1 cellular context compared by ENCODE assay signal in the genomic region with DNA sequence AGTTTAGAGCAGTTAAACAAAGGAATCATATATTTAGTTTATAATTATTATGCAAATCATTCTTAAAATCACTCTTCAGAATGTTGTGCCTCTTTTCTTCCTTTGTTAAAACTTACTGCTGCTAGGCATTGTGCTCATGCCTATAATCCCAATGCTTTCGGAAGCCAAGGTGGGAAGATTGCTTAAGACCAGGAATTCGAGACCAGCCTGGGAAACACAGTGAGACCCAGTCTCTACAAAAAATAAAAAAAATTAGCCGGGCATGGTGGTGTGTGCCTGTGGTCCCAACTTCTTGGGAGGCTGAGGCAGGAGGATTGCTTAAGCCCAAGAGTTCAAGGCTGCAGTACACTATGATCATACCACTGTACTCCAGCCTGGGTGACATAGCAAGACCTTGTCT.
A peak's percentile ranks its signal among the peaks of the same experiment; 100 is the strongest.
TF ChIP-seq lines count a peak whose summit lies in the region.

No MANE protein-coding gene starts in this region.

TF ChIP-seq in HepG2, 621 proteins besides CTCF, POLR2A, EP300 and RAD21 (continued from another document and continues in another):
- TF ChIP-seq, protein P1, sequence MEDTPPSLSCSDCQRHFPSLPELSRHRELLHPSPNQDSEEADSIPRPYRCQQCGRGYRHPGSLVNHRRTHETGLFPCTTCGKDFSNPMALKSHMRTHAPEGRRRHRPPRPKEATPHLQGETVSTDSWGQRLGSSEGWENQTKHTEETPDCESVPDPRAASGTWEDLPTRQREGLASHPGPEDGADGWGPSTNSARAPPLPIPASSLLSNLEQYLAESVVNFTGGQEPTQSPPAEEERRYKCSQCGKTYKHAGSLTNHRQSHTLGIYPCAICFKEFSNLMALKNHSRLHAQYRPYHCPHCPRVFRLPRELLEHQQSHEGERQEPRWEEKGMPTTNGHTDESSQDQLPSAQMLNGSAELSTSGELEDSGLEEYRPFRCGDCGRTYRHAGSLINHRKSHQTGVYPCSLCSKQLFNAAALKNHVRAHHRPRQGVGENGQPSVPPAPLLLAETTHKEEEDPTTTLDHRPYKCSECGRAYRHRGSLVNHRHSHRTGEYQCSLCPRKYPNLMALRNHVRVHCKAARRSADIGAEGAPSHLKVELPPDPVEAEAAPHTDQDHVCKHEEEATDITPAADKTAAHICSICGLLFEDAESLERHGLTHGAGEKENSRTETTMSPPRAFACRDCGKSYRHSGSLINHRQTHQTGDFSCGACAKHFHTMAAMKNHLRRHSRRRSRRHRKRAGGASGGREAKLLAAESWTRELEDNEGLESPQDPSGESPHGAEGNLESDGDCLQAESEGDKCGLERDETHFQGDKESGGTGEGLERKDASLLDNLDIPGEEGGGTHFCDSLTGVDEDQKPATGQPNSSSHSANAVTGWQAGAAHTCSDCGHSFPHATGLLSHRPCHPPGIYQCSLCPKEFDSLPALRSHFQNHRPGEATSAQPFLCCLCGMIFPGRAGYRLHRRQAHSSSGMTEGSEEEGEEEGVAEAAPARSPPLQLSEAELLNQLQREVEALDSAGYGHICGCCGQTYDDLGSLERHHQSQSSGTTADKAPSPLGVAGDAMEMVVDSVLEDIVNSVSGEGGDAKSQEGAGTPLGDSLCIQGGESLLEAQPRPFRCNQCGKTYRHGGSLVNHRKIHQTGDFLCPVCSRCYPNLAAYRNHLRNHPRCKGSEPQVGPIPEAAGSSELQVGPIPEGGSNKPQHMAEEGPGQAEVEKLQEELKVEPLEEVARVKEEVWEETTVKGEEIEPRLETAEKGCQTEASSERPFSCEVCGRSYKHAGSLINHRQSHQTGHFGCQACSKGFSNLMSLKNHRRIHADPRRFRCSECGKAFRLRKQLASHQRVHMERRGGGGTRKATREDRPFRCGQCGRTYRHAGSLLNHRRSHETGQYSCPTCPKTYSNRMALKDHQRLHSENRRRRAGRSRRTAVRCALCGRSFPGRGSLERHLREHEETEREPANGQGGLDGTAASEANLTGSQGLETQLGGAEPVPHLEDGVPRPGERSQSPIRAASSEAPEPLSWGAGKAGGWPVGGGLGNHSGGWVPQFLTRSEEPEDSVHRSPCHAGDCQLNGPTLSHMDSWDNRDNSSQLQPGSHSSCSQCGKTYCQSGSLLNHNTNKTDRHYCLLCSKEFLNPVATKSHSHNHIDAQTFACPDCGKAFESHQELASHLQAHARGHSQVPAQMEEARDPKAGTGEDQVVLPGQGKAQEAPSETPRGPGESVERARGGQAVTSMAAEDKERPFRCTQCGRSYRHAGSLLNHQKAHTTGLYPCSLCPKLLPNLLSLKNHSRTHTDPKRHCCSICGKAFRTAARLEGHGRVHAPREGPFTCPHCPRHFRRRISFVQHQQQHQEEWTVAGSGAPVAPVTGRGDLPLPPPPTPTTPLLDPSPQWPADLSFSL (CRISPR knock-in tag; IDR thresholded peaks at IDR 0.05) = no peak
- TF ChIP-seq ARNT (IDR thresholded peaks at IDR 0.05) (no peak), PHB2 (IDR thresholded peaks at IDR 0.05; ENCODE audit: partially characterized antibody) (no peak), KDM2A (CRISPR knock-in tag; IDR thresholded peaks at IDR 0.05; ENCODE audit: borderline replicate concordance, low read depth) (no peak), ZNF496 (CRISPR knock-in tag; IDR thresholded peaks at IDR 0.05; ENCODE audit: insufficient replicate concordance) (no peak), SATB2 (CRISPR knock-in tag; IDR thresholded peaks at IDR 0.05) (no peak), GTF3A (CRISPR knock-in tag; conservative IDR thresholded peaks at IDR 0.05) (no peak), HOXD1 (CRISPR knock-in tag; IDR thresholded peaks at IDR 0.05) (no peak), ZMYM3 (CRISPR knock-in tag; IDR thresholded peaks at IDR 0.05) (peak; percentile 57; the same call in 1 of the 2 replicates), ZNF629 (CRISPR knock-in tag; conservative IDR thresholded peaks at IDR 0.05) (no peak), GABPB1 (CRISPR knock-in tag; IDR thresholded peaks at IDR 0.05) (0 out of 2 replicates have a peak, but pooled peaks have one; percentile 14), ISX (CRISPR knock-in tag; conservative IDR thresholded peaks at IDR 0.05) (no peak), DNMT1 (CRISPR knock-in tag; IDR thresholded peaks at IDR 0.05) (no peak), ZFP82 (CRISPR knock-in tag; IDR thresholded peaks at IDR 0.05; ENCODE audit: borderline replicate concordance) (no peak), ARHGAP35 (CRISPR knock-in tag; IDR thresholded peaks at IDR 0.05; ENCODE audit: borderline replicate concordance) (no peak), ZNF782 (CRISPR knock-in tag; IDR thresholded peaks at IDR 0.05; ENCODE audit: borderline replicate concordance) (no peak), ZNF816 (CRISPR knock-in tag; IDR thresholded peaks at IDR 0.05; ENCODE audit: borderline replicate concordance) (no peak), ZFP90 (CRISPR knock-in tag; IDR thresholded peaks at IDR 0.05; ENCODE audit: borderline replicate concordance) (no peak), ZNF143 (CRISPR knock-in tag; IDR thresholded peaks at IDR 0.05) (no peak), ZBTB7B (CRISPR knock-in tag; IDR thresholded peaks at IDR 0.05) (no peak), ATF4 (CRISPR knock-in tag; IDR thresholded peaks at IDR 0.05) (0 out of 4 replicates have a peak, but pooled peaks of 1 of the 2 experiments have one; percentile 14), KLF11 (CRISPR knock-in tag; IDR thresholded peaks at IDR 0.05) (no peak), NFKBIZ (CRISPR knock-in tag; IDR thresholded peaks at IDR 0.05) (no peak), SALL1 (CRISPR knock-in tag; IDR thresholded peaks at IDR 0.05) (peak; percentile 61), ZBTB7A (CRISPR knock-in tag; IDR thresholded peaks at IDR 0.05) (no peak), TBX2 (CRISPR knock-in tag; IDR thresholded peaks at IDR 0.05; ENCODE audit: borderline replicate concordance) (0 out of 2 replicates have a peak, but pooled peaks have one; percentile 26), SNRNP70 (IDR thresholded peaks at IDR 0.05; ENCODE audit: low read depth, low read length) (no peak), TBX3 (IDR thresholded peaks at IDR 0.05; ENCODE audit: borderline replicate concordance) (peak; percentile 47; the same call in 1 of the 2 replicates), FOXA3 (CRISPR knock-in tag; IDR thresholded peaks at IDR 0.05) (0 out of 2 replicates have a peak, but pooled peaks have one; percentile 23), ZSCAN9 (CRISPR knock-in tag; IDR thresholded peaks at IDR 0.05; ENCODE audit: borderline replicate concordance) (no peak), ZNF33A (CRISPR knock-in tag; IDR thresholded peaks at IDR 0.05; ENCODE audit: borderline replicate concordance) (no peak), ZFP36L2 (CRISPR knock-in tag; IDR thresholded peaks at IDR 0.05) (no peak), HNRNPL (IDR thresholded peaks at IDR 0.05; ENCODE audit: low read depth, low read length) (no peak), ZNF770 (CRISPR knock-in tag; IDR thresholded peaks at IDR 0.05) (peak; percentile 97), KAT7 (CRISPR knock-in tag; IDR thresholded peaks at IDR 0.05; ENCODE audit: borderline replicate concordance) (0 out of 2 replicates have a peak, but pooled peaks have one; percentile 46), ZNF772 (CRISPR knock-in tag; IDR thresholded peaks at IDR 0.05) (no peak), SUZ12 (IDR thresholded peaks at IDR 0.05; ENCODE audit: low read depth, low read length) (no peak)
- TF ChIP-seq, protein P2, sequence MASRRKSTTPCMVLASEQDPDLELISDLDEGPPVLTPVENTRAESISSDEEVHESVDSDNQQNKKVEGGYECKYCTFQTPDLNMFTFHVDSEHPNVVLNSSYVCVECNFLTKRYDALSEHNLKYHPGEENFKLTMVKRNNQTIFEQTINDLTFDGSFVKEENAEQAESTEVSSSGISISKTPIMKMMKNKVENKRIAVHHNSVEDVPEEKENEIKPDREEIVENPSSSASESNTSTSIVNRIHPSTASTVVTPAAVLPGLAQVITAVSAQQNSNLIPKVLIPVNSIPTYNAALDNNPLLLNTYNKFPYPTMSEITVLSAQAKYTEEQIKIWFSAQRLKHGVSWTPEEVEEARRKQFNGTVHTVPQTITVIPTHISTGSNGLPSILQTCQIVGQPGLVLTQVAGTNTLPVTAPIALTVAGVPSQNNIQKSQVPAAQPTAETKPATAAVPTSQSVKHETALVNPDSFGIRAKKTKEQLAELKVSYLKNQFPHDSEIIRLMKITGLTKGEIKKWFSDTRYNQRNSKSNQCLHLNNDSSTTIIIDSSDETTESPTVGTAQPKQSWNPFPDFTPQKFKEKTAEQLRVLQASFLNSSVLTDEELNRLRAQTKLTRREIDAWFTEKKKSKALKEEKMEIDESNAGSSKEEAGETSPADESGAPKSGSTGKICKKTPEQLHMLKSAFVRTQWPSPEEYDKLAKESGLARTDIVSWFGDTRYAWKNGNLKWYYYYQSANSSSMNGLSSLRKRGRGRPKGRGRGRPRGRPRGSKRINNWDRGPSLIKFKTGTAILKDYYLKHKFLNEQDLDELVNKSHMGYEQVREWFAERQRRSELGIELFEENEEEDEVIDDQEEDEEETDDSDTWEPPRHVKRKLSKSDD (CRISPR knock-in tag; IDR thresholded peaks at IDR 0.05; ENCODE audit: low read depth) = no peak
- TF ChIP-seq, protein P3, sequence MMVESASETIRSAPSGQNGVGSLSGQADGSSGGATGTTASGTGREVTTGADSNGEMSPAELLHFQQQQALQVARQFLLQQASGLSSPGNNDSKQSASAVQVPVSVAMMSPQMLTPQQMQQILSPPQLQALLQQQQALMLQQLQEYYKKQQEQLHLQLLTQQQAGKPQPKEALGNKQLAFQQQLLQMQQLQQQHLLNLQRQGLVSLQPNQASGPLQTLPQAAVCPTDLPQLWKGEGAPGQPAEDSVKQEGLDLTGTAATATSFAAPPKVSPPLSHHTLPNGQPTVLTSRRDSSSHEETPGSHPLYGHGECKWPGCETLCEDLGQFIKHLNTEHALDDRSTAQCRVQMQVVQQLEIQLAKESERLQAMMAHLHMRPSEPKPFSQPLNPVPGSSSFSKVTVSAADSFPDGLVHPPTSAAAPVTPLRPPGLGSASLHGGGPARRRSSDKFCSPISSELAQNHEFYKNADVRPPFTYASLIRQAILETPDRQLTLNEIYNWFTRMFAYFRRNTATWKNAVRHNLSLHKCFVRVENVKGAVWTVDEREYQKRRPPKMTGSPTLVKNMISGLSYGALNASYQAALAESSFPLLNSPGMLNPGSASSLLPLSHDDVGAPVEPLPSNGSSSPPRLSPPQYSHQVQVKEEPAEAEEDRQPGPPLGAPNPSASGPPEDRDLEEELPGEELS (CRISPR knock-in tag; IDR thresholded peaks at IDR 0.05) = peak; percentile 10; the same call in 1 of the 2 replicates
- TF ChIP-seq, protein P4, sequence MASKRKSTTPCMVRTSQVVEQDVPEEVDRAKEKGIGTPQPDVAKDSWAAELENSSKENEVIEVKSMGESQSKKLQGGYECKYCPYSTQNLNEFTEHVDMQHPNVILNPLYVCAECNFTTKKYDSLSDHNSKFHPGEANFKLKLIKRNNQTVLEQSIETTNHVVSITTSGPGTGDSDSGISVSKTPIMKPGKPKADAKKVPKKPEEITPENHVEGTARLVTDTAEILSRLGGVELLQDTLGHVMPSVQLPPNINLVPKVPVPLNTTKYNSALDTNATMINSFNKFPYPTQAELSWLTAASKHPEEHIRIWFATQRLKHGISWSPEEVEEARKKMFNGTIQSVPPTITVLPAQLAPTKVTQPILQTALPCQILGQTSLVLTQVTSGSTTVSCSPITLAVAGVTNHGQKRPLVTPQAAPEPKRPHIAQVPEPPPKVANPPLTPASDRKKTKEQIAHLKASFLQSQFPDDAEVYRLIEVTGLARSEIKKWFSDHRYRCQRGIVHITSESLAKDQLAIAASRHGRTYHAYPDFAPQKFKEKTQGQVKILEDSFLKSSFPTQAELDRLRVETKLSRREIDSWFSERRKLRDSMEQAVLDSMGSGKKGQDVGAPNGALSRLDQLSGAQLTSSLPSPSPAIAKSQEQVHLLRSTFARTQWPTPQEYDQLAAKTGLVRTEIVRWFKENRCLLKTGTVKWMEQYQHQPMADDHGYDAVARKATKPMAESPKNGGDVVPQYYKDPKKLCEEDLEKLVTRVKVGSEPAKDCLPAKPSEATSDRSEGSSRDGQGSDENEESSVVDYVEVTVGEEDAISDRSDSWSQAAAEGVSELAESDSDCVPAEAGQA (IDR thresholded peaks at IDR 0.05; ENCODE audit: low read depth) = no peak
- TF ChIP-seq, protein P4 (CRISPR knock-in tag; IDR thresholded peaks at IDR 0.05; ENCODE audit: borderline replicate concordance) = no peak
- TF ChIP-seq, protein P5, sequence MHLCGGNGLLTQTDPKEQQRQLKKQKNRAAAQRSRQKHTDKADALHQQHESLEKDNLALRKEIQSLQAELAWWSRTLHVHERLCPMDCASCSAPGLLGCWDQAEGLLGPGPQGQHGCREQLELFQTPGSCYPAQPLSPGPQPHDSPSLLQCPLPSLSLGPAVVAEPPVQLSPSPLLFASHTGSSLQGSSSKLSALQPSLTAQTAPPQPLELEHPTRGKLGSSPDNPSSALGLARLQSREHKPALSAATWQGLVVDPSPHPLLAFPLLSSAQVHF (CRISPR knock-in tag; IDR thresholded peaks at IDR 0.05) = no peak
